ENCODE assay signal across 2 cellular contexts in genomic region chr3:64072111-64072510, GRCh38.
TF ChIP-seq lines count a peak whose summit lies in the region.

No MANE protein-coding gene starts in this region.

TF ChIP-seq in A549, 52 proteins besides CTCF, POLR2A, EP300 and RAD21:
- TF ChIP-seq, protein P1, sequence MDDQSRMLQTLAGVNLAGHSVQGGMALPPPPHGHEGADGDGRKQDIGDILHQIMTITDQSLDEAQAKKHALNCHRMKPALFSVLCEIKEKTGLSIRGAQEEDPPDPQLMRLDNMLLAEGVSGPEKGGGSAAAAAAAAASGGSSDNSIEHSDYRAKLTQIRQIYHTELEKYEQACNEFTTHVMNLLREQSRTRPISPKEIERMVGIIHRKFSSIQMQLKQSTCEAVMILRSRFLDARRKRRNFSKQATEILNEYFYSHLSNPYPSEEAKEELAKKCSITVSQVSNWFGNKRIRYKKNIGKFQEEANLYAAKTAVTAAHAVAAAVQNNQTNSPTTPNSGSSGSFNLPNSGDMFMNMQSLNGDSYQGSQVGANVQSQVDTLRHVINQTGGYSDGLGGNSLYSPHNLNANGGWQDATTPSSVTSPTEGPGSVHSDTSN (IDR thresholded peaks at IDR 0.05) = no peak
- TF ChIP-seq RARB (CRISPR knock-in tag; IDR thresholded peaks at IDR 0.05) (no peak), RNF2 (IDR thresholded peaks at IDR 0.05; ENCODE audit: borderline replicate concordance, low read depth) (no peak), CHD2 (IDR thresholded peaks at IDR 0.05; ENCODE audit: low read length, partially characterized antibody) (no peak), CBX8 (IDR thresholded peaks at IDR 0.05) (no peak)
TF ChIP-seq in A549: peak in this region for 0.

TF ChIP-seq in H1, 55 proteins besides CTCF, POLR2A, EP300 and RAD21 (continued from another document):
- no peak for TF ChIP-seq CTBP2 (IDR thresholded peaks at IDR 0.05; ENCODE audit: borderline replicate concordance, insufficient read depth, insufficient read length, low read length)
TF ChIP-seq in H1: peak in this region for 0.
